In genomic region chr15:36831125-36831914, GRCh38 we compare ENCODE assay signal across 9 cellular contexts.
DNase-seq lines count a peak whose midpoint lies in the region; ATAC-seq, FAIRE-seq and TF ChIP-seq lines count a peak whose summit lies in the region.
"Had no signal": no experiment of that assay in that cellular context is flagged by ENCODE, and none has a peak within 500 bp of the region (broad histone marks: within the 10 kb centered on the region; RNA-seq: fewer than 3 reads in every experiment).

No MANE protein-coding gene starts in this region.

- no peaks in the 10 kb centered on the region for H3K9me3 ChIP-seq in thyroid gland

- ATAC-seq in GM21786 (IDR thresholded peaks at IDR 0.05; ENCODE audit: unreplicated experiment), result peak; percentile 98
- peak; percentile 99 for ATAC-seq in HG03558 (IDR thresholded peaks at IDR 0.05; ENCODE audit: extremely low read depth, unreplicated experiment)

- peak; percentile 92 for FAIRE-seq in GM18507 (lab: Jason Lieb, UNC)

- WGBS in thyroid gland, 2 donors, result 92 to 97% methylated on average over 2 of the region's 2 CpGs

- no peak overlapping the region for H3K27ac ChIP-seq in thyroid gland

- H3K27me3 ChIP-seq in thyroid gland, result no peaks in the 10 kb centered on the region

- H3K36me3 ChIP-seq in thyroid gland, result no peaks in the 10 kb centered on the region

- no peak for TF ChIP-seq POLR2A in thyroid gland (IDR thresholded peaks at IDR 0.05)

- intact Hi-C loops in thyroid gland (cut with DNase I), result no loop called here

- TF ChIP-seq CTCF in thyroid gland (IDR thresholded peaks at IDR 0.05), result no peak

- H3K4me1 ChIP-seq in thyroid gland, result no peaks in the 10 kb centered on the region

- DNase-seq in GM18507 (ENCODE audit: extremely low spot score, insufficient read length, low read depth), result peak; percentile 18
- peak; percentile 30 for DNase-seq in hepatic stellate cell (ENCODE audit: low spot score)
- DNase-seq in GF-D8 (lab: John Stamatoyannopoulos, UW), result no peak
- no peak for DNase-seq in DMS114 treated with DMSO at 0.1 percent for 48 hours (lab: John Stamatoyannopoulos, UW; ENCODE audit: unreplicated experiment)
- no peak for DNase-seq in NCI-H2029 treated with DMSO at 0.1 percent for 48 hours (lab: John Stamatoyannopoulos, UW)
- no peak for DNase-seq in thyroid gland
- DNase-seq: activated effector memory CD4-positive, alpha-beta T cell treated with anti-CD3 and anti-CD28 coated beads, Interleukin-2, amount 50 U/mL, for 16 hours had no signal

- H3K4me3 ChIP-seq in thyroid gland (replicated peaks in 1 of 3), result no peak overlapping the region

Comparison
In these comparisons a context has a peak if more than half of its experiments do, and no peak if none do; other contexts are left out.
1. DNase-seq: peak in GM18507 (single experiment) and hepatic stellate cell (single experiment); none in GF-D8 (single experiment), DMS114 treated with DMSO at 0.1 percent for 48 hours (single experiment), NCI-H2029 treated with DMSO at 0.1 percent for 48 hours (single experiment) and thyroid gland (0 of 2).